Comparison of ENCODE assay signal across 9 cellular contexts in the genomic region with DNA sequence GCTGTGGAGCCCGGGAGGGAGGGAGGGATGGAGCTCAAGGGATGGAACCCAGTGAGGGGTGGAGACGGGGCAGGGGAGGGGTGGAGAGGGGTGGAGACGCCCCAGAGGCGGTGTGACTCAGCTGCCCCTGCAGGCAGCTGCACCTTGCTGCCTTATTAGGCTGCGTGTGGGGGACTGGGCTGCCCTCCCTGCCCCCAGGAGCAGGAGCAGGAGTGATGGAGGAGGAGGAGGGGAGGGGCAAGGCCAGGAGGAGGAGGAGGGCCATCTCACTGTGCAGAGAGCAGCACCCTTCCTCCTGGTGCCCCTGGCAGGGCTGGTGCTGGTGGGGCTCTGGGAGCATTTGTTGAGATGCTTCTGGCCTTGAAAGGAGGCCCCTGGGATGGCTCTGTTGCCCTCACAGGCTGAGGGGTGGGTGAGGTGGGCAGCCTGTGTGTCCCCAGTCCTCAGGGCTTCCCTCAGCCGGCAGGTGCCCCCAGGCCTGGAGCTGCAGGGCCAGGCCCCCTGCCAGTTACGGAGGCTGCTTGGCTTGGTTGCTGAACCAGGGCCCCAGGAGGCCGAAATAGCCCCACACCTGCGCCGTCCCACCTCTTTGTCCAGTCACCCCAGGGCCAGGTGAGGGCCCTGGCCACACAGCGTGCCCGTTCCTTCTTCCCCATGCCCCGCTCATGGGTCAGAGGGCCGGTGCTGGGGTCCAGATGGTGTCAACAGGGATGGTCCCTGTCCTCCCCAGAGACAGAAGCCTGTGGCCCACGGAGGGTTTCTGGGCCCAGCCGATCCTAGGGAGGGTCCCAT. TPM values are rescaled to one million over a fixed set of nuclear protein-coding genes. Genes with fewer than 3 reads are reported as not detected.
DNase-seq lines count a peak whose midpoint lies in the region; ATAC-seq lines count a peak whose summit lies in the region.
"Had no signal": no experiment of that assay in that cellular context is flagged by ENCODE, and none has a peak within 500 bp of the region (broad histone marks: within the 10 kb centered on the region; RNA-seq: fewer than 3 reads in every experiment).

No MANE protein-coding gene starts in this region.

- ATAC-seq in GM19328 (IDR thresholded peaks at IDR 0.05; ENCODE audit: unreplicated experiment) = no peak
- ATAC-seq in GM18511 (IDR thresholded peaks at IDR 0.05; ENCODE audit: unreplicated experiment) = no peak

- WGBS in esophagus, 2 donors = 65 to 78% methylated on average over 15 to 16 of the region's 16 CpGs

- H3K36me3 ChIP-seq in esophagus (ENCODE audit: control insufficient read depth in 2 of 2, insufficient read depth in 2 of 2, low read length in 1 of 2) = peaks cover 0 to 47% of the 10 kb centered on the region in 2 donors

- no peaks in the 10 kb centered on the region for H3K9me3 ChIP-seq in esophagus (ENCODE audit: control insufficient read depth in 2 of 2, insufficient read depth in 1 of 2, low read depth in 1 of 2, low read length in 1 of 2)

- H3K4me3 ChIP-seq in esophagus (ENCODE audit: low read depth in 1 of 2, low read length in 2 of 2) = no peak overlapping the region

- no peaks in the 10 kb centered on the region for H3K27me3 ChIP-seq in esophagus (ENCODE audit: control insufficient read depth in 1 of 2, insufficient read depth in 2 of 2, low read length in 2 of 2)

- peak overlapping the region; percentile 52 to 79 for H3K27ac ChIP-seq in esophagus (ENCODE audit: low read depth in 2 of 2, low read length in 1 of 2)
- H3K27ac ChIP-seq: HL-60 had no signal

- DNase-seq in COLO668 (lab: John Stamatoyannopoulos, UW; ENCODE audit: unreplicated experiment) = peak; percentile 57
- peak; percentile 56 for DNase-seq in NCI-H2227 (lab: John Stamatoyannopoulos, UW; ENCODE audit: unreplicated experiment)
- DNase-seq in non-pigmented ciliary epithelial cell (ENCODE audit: low read depth) = peak; percentile 19
- no peak for DNase-seq in NCI-H446 (lab: John Stamatoyannopoulos, UW)
- DNase-seq in NCI-H446 treated with DMSO at 0.1 percent for 48 hours (lab: John Stamatoyannopoulos, UW) = no peak

- peaks cover 34 to 43% of the 10 kb centered on the region in 2 donors for H3K4me1 ChIP-seq in esophagus (ENCODE audit: control insufficient read depth in 2 of 2, insufficient read depth in 2 of 2, low read length in 1 of 2)

RNA-seq across cellular contexts. Expression of a gene that starts 9.5 kb away (rescaled TPM):
- polyA plus RNA-seq in esophagus = 10 to 100 TPM; 29.5 to 34.6 TPM

RNA-seq across cellular contexts. Expression of a gene that starts 14.0 kb away (rescaled TPM):
- polyA plus RNA-seq in esophagus = 100 to 1,000 TPM in 1 of 2 donors, 10 to 100 TPM in 1; 56.8 to 175 TPM

RNA-seq across cellular contexts. Expression of a gene that starts 53.2 kb away (rescaled TPM):
- under 1 TPM in 1 of 2 donors, not detected in 1; 0.01 TPM for polyA plus RNA-seq in esophagus

RNA-seq across cellular contexts. Expression of a gene that starts 53.7 kb away (rescaled TPM):
- under 1 TPM; 0.31 to 0.52 TPM for polyA plus RNA-seq in esophagus

Comparison
In these comparisons a context has a peak if more than half of its experiments do, and no peak if none do; other contexts are left out.
1. DNase-seq: peak in COLO668 (single experiment), NCI-H2227 (single experiment) and non-pigmented ciliary epithelial cell (single experiment); none in NCI-H446 (0 of 2) and NCI-H446 treated with DMSO at 0.1 percent for 48 hours (single experiment).